Comparison of ENCODE assay signal across 31 cellular contexts in genomic region chr1:114025609-114026401, GRCh38. TPM values are rescaled to one million over a fixed set of nuclear protein-coding genes. Genes with fewer than 3 reads are reported as not detected.
DNase-seq lines count a peak whose midpoint lies in the region; ATAC-seq, FAIRE-seq and TF ChIP-seq lines count a peak whose summit lies in the region.
"Had no signal": no experiment of that assay in that cellular context is flagged by ENCODE, and none has a peak within 500 bp of the region (broad histone marks: within the 10 kb centered on the region; RNA-seq: fewer than 3 reads in every experiment).

No MANE protein-coding gene starts in this region.

- peaks cover 0 to 3% (median 0%) of the 10 kb centered on the region in 4 experiments; a peak in 1 of 8 replicates for H3K36me3 ChIP-seq in H1 (ENCODE audit: control insufficient read depth in 2 of 4, insufficient read depth in 4 of 4, low read length in 3 of 4)
- H3K36me3 ChIP-seq: BLaER1, esophagus muscularis mucosa, gastroesophageal sphincter, lower lobe of right lung had no signal

- no peak overlapping the region for H2AFZ ChIP-seq in H1 (ENCODE audit: low read length)

- no peak overlapping the region for H3K9ac ChIP-seq in H1 (replicated peaks in 1 of 4; ENCODE audit: extremely low read depth in 1 of 4, low read depth in 3 of 4, low read length in 3 of 4)
- H3K9ac ChIP-seq: BLaER1 had no signal

- H3K27me3 Mint-ChIP-seq in osteocyte (ENCODE audit: unreplicated experiment): no peaks in the 10 kb centered on the region
- H3K27me3 Mint-ChIP-seq: activated CD4-positive, alpha-beta memory T cell treated with anti-CD3 and anti-CD28 coated beads for 36 hours; activated naive CD8-positive, alpha-beta T cell treated with anti-CD3 and anti-CD28 coated beads for 36 hours had no signal

- peak overlapping the region; percentile 25 for H4K91ac ChIP-seq in H1 (replicated peaks; ENCODE audit: insufficient read length, low read length)

- ATAC-seq in GM21737 (IDR thresholded peaks at IDR 0.05; ENCODE audit: unreplicated experiment) (no peak), HG03139 (IDR thresholded peaks at IDR 0.05; ENCODE audit: unreplicated experiment) (no peak)
- ATAC-seq: body of pancreas; effector memory CD8-positive, alpha-beta T cell; gastroesophageal sphincter; HepG2; lower lobe of right lung; Right ventricle myocardium inferior had no signal

- no peaks in the 10 kb centered on the region for H3K79me1 ChIP-seq in H1 (ENCODE audit: low read depth, low read length)

- H3K4ac ChIP-seq in H1 (replicated peaks; ENCODE audit: insufficient read length, low read depth, low read length): no peak overlapping the region

- peaks cover 3 to 17% (median 5%) of the 10 kb centered on the region in 4 experiments; a peak in 4 of 7 replicates for H3K4me1 ChIP-seq in H1 (replicated peaks in 1 of 4; ENCODE audit: control insufficient read depth in 3 of 4, insufficient read depth in 4 of 4, low read length in 3 of 4)
- H3K4me1 ChIP-seq: BLaER1, body of pancreas, esophagus muscularis mucosa, gastroesophageal sphincter, lower lobe of right lung had no signal

- H2BK15ac ChIP-seq in H1 (ENCODE audit: low read length): no peak overlapping the region

- H3K9me3 ChIP-seq in H1 (ENCODE audit: insufficient read depth in 2 of 2, low read depth in 1 of 2, low read length in 1 of 2): no peaks in the 10 kb centered on the region; a peak in 1 of 4 replicates
- H3K9me3 ChIP-seq: BLaER1, body of pancreas, esophagus muscularis mucosa, gastroesophageal sphincter, lower lobe of right lung had no signal

- H4K5ac ChIP-seq in H1 (ENCODE audit: insufficient read length, low read depth, low read length): no peak overlapping the region

- WGBS in H1 (ENCODE audit: extremely low coverage in 1 of 2, insufficient coverage in 1 of 2, insufficient read length in 1 of 2, insufficient replicate concordance in 2 of 2, low coverage in 1 of 2, low lambda C conversion rate in 2 of 2, missing lambda C conversion rate in 1 of 2), 2 experiments: 94% methylated on average over 5 of the region's 5 CpGs; no CpG with 5 or more reads in 1 of the 2 experiments

- no peak overlapping the region for H3K14ac ChIP-seq in H1 (ENCODE audit: insufficient read length)

- peaks cover 0 to 8% of the 10 kb centered on the region in 2 experiments; a peak in 1 of 4 replicates for H3K79me2 ChIP-seq in H1 (ENCODE audit: control insufficient read depth in 1 of 2, insufficient read depth in 2 of 2, low read length in 2 of 2)

- TF ChIP-seq EP300 in H1 (IDR thresholded peaks at IDR 0.05; ENCODE audit: borderline replicate concordance in 1 of 2, low read depth in 2 of 2, low read length in 2 of 2): no peak

- H2AK5ac ChIP-seq in H1 (ENCODE audit: low read depth, low read length): no peak overlapping the region

- POLR2A ChIA-PET in H1 (lab: Charles Lee; ENCODE audit: partially characterized antibody): interaction anchor here (0.7 to 2.2 kb wide), 2 partner anchors 8 to 13 kb away, joined by 4 to 15 read pairs; no protein-coding TSS in a partner anchor

- no peak for TF ChIP-seq RAD21 in H1 (IDR thresholded peaks at IDR 0.05 in 1 of 2, conservative IDR thresholded peaks at IDR 0.05 in 1 of 2; ENCODE audit: low read depth in 2 of 2, low read length in 2 of 2)

- H2BK12ac ChIP-seq in H1 (ENCODE audit: low read depth, low read length): no peak overlapping the region

- no peak for FAIRE-seq in H1 (lab: Jason Lieb, UNC)
- FAIRE-seq: colon, HepG2 had no signal

- H3K23ac ChIP-seq in H1 (ENCODE audit: insufficient read length): no peak overlapping the region

- no peak overlapping the region for H3K56ac ChIP-seq in H1 (replicated peaks; ENCODE audit: insufficient read length, low read depth, low read length)

- H4K8ac ChIP-seq in H1 (ENCODE audit: extremely low read depth, insufficient read depth, low read length): no peak overlapping the region

- TF ChIP-seq POLR2A in H1 (IDR thresholded peaks at IDR 0.05; ENCODE audit: control extremely low read depth in 1 of 2, low read depth in 2 of 2, low read length in 2 of 2): no peak

- H3K27me3 ChIP-seq in H1 (replicated peaks in 1 of 4; ENCODE audit: control insufficient read depth in 3 of 4, extremely low read depth in 1 of 4, insufficient read depth in 3 of 4, low read length in 3 of 4): no peaks in the 10 kb centered on the region; a peak in 1 of 7 replicates
- H3K27me3 ChIP-seq: BLaER1, body of pancreas, esophagus muscularis mucosa, gastroesophageal sphincter had no signal

- DNase-seq in Daoy (ENCODE audit: low read depth) (peak; percentile 66), M059J (ENCODE audit: low read depth) (peak; percentile 13), H1 (ENCODE audit: low read depth in 1 of 2, low spot score in 2 of 2) (no peak), osteocyte (ENCODE audit: extremely low spot score, unreplicated experiment) (no peak), NOMO-1 treated with DMSO at 0.1 percent for 48 hours (lab: John Stamatoyannopoulos, UW; ENCODE audit: unreplicated experiment) (no peak), GM13977 (ENCODE audit: low spot score) (no peak)
- DNase-seq: activated CD4-positive, alpha-beta memory T cell treated with anti-CD3 and anti-CD28 coated beads for 36 hours; activated naive CD8-positive, alpha-beta T cell treated with anti-CD3 and anti-CD28 coated beads for 36 hours; body of pancreas; COR-L47; DMS79; effector memory CD8-positive, alpha-beta T cell; islet precursor cell; lower lobe of right lung; NCI-H1417; NCI-H2081; NCI-H345; nucleus accumbens; OCI-M1; stimulated activated CD4-positive, alpha-beta T cell treated with anti-CD3 and anti-CD28 coated beads, Interleukin-4, amount 100 ng/mL, for 4 hours; stimulated activated naive CD4-positive, alpha-beta T cell had no signal

- no peaks in the 10 kb centered on the region for H3K9me3 Mint-ChIP-seq in osteocyte (ENCODE audit: unreplicated experiment)
- H3K9me3 Mint-ChIP-seq: activated CD4-positive, alpha-beta memory T cell treated with anti-CD3 and anti-CD28 coated beads for 36 hours; activated naive CD8-positive, alpha-beta T cell treated with anti-CD3 and anti-CD28 coated beads for 36 hours; activated T-helper 2 cell treated with anti-CD3 and anti-CD28 coated beads, Interferon-gamma antibody, Interleukin-2, Interleukin-4, amounts not matched to agents 10 μg/mL and 5 μg/mL and 100 μg/mL, durations not matched to agents 14 hours and 24 hours and 36 hours; effector memory CD8-positive, alpha-beta T cell had no signal

- H3K27ac ChIP-seq in H1 (ENCODE audit: low read depth, low read length): no peak overlapping the region
- H3K27ac ChIP-seq: BLaER1, body of pancreas, esophagus muscularis mucosa, gastroesophageal sphincter, HL-60, lower lobe of right lung had no signal

- H2BK5ac ChIP-seq in H1 (ENCODE audit: low read depth, low read length): peak overlapping the region; percentile 78; the same call in 1 of the 2 replicates

- H3K27ac Mint-ChIP-seq in osteocyte (ENCODE audit: unreplicated experiment): peak overlapping the region; percentile 76
- H3K27ac Mint-ChIP-seq: activated CD4-positive, alpha-beta memory T cell treated with anti-CD3 and anti-CD28 coated beads for 36 hours; activated naive CD8-positive, alpha-beta T cell treated with anti-CD3 and anti-CD28 coated beads for 36 hours; activated T-helper 2 cell treated with anti-CD3 and anti-CD28 coated beads, Interferon-gamma antibody, Interleukin-2, Interleukin-4, amounts not matched to agents 10 μg/mL and 5 μg/mL and 100 μg/mL, durations not matched to agents 14 hours and 24 hours and 36 hours; effector memory CD8-positive, alpha-beta T cell had no signal

- TF ChIP-seq CTCF in H1 (IDR thresholded peaks at IDR 0.05; ENCODE audit: control extremely low read depth in 1 of 3, insufficient read depth in 1 of 3, low read depth in 1 of 3, low read length in 3 of 3) (no peak), osteocyte (IDR thresholded peaks at IDR 0.05) (no peak), GM13977 (IDR thresholded peaks at IDR 0.05; ENCODE audit: extremely low read depth, insufficient read depth, missing control alignments) (no peak)

- H4K20me1 ChIP-seq in H1 (replicated peaks in 1 of 2; ENCODE audit: control insufficient read depth in 1 of 2, insufficient read depth in 2 of 2, low read length in 2 of 2): no peaks in the 10 kb centered on the region
- H4K20me1 ChIP-seq: BLaER1 had no signal

- no peak overlapping the region for H3K4me3 ChIP-seq in H1 (ENCODE audit: extremely low read depth in 1 of 4, insufficient read depth in 2 of 4, low read depth in 3 of 4, low read length in 4 of 4)
- H3K4me3 ChIP-seq: BLaER1, body of pancreas, esophagus muscularis mucosa, gastroesophageal sphincter, lower lobe of right lung had no signal

- H3K4me3 Mint-ChIP-seq in osteocyte (ENCODE audit: unreplicated experiment): no peak overlapping the region
- H3K4me3 Mint-ChIP-seq: activated CD4-positive, alpha-beta memory T cell treated with anti-CD3 and anti-CD28 coated beads for 36 hours; activated naive CD8-positive, alpha-beta T cell treated with anti-CD3 and anti-CD28 coated beads for 36 hours; effector memory CD8-positive, alpha-beta T cell had no signal

- H3K4me2 ChIP-seq in H1 (ENCODE audit: insufficient read depth in 1 of 2, low read depth in 2 of 2, low read length in 2 of 2): no peak overlapping the region
- H3K4me2 ChIP-seq: BLaER1 had no signal

- no peaks in the 10 kb centered on the region for H3K36me3 Mint-ChIP-seq in osteocyte (ENCODE audit: unreplicated experiment)
- H3K36me3 Mint-ChIP-seq: activated CD4-positive, alpha-beta memory T cell treated with anti-CD3 and anti-CD28 coated beads for 36 hours; activated naive CD8-positive, alpha-beta T cell treated with anti-CD3 and anti-CD28 coated beads for 36 hours had no signal

- H2BK120ac ChIP-seq in H1 (replicated peaks; ENCODE audit: low read depth, low read length): peak overlapping the region; percentile 6

- peaks cover 33% of the 10 kb centered on the region for H3K4me1 Mint-ChIP-seq in osteocyte (ENCODE audit: unreplicated experiment)
- H3K4me1 Mint-ChIP-seq: activated naive CD8-positive, alpha-beta T cell treated with anti-CD3 and anti-CD28 coated beads for 36 hours had no signal

- H3K18ac ChIP-seq in H1 (ENCODE audit: extremely low read depth, low read length): no peak overlapping the region; the same call in 1 of the 2 replicates

- in situ Hi-C loops in GM13977 (cut with MboI; ENCODE audit: low pct_unique_long_range_greater_than_20kb, low sequenced_read_pairs, unreplicated experiment): no loop called here

- H3K23me2 ChIP-seq in H1 (ENCODE audit: low read depth, low read length): no peaks in the 10 kb centered on the region; the same call in 1 of the 2 replicates

- peak overlapping the region; percentile 93; the same call in 1 of the 2 replicates for H2BK20ac ChIP-seq in H1 (ENCODE audit: low read length)

- CTCF ChIA-PET in H1 (lab: Charles Lee; ENCODE audit: partially characterized antibody): interaction anchor here (0.7 to 1.3 kb wide), 2 partner anchors 10 to 94 kb away, joined by 3 to 4 read pairs; no protein-coding TSS in a partner anchor

RNA-seq across cellular contexts. Expression of gene OLFML3, which starts 46.5 kb away (rescaled TPM):
- 2.3 and 2.4 TPM in 2 replicates for total RNA-seq in Daoy (2014; rRNA removed; shearing (Covaris generic))
- 2.2 and 5.2 TPM in 2 replicates for total RNA-seq in M059J (2014; rRNA removed; shearing (Covaris generic))
- total RNA-seq in H1 (2021; fragmentation: NEBNext Ultra II Directional; extraction: Animal tissue kit (Norgen Biotek cat#: 25700)): 55.3 and 56.0 TPM in 2 replicates
- polyA plus RNA-seq in H1 (2011; rRNA removed): 72.1 and 72.3 TPM in 2 replicates
- polyA plus RNA-seq in H1 (2011; cell fraction: cytosol; rRNA removed): 59.2 TPM
- 50.6 TPM for polyA plus RNA-seq in H1 (2011; cell fraction: nucleus; rRNA removed)
- polyA plus RNA-seq in H1 (2012, experiment 1 of 2): 79.9 to 91.4 TPM (median 85.9 TPM) in 4 replicates
- polyA plus RNA-seq in H1 (2012, experiment 2 of 2): 108 TPM
- 129 TPM for polyA plus RNA-seq in H1 (2013, experiment 1 of 2)
- 127 TPM for polyA plus RNA-seq in H1 (2013, experiment 2 of 2)
- polyA minus RNA-seq in H1 (2011; rRNA and poly(A)+ RNA removed): 44.8 and 47.2 TPM in 2 replicates
- 24.4 TPM for polyA minus RNA-seq in H1 (2011; cell fraction: cytosol; rRNA and poly(A)+ RNA removed)
- polyA minus RNA-seq in H1 (2011; cell fraction: nucleus; rRNA and poly(A)+ RNA removed): 13.5 TPM
- 36.5 and 37.0 TPM in 2 replicates for total RNA-seq in osteocyte

Comparison
In these comparisons a context has a peak if more than half of its experiments do, and no peak if none do; other contexts are left out.
1. DNase-seq: peak in Daoy (single experiment) and M059J (single experiment); none in H1 (0 of 2), osteocyte (single experiment), NOMO-1 treated with DMSO at 0.1 percent for 48 hours (single experiment) and GM13977 (single experiment).